ENCODE assay signal across 12 cellular contexts in the genomic region with DNA sequence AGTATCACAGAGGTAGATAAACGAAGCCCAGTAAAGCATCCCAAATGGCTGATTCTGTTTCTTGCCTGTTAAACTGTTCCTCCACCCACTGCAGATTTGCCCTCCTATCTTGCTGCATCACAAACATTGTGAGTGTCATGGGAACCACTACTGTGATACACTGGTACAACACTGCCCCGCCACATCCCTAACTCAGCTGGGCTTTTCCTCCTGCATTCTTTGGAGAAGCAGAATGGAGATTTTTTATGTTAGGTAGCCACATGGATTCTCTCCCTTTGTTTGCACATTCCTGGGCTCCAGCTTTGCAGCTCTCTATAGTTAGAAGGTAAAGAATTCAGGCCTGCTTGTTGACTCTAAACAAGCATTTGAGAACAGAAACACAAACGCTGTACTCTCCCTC.
DNase-seq lines count a peak whose midpoint lies in the region; ATAC-seq, FAIRE-seq and TF ChIP-seq lines count a peak whose summit lies in the region.
"Had no signal": no experiment of that assay in that cellular context is flagged by ENCODE, and none has a peak within 500 bp of the region (broad histone marks: within the 10 kb centered on the region; RNA-seq: fewer than 3 reads in every experiment).

No MANE protein-coding gene starts in this region.

- peaks cover 0 to 3% of the 10 kb centered on the region in 2 experiments for H4K20me1 ChIP-seq in H1 (replicated peaks in 1 of 2; ENCODE audit: control insufficient read depth in 1 of 2, insufficient read depth in 2 of 2, low read length in 2 of 2)

- H4K91ac ChIP-seq in H1 (replicated peaks; ENCODE audit: insufficient read length, low read length), result no peak overlapping the region

- no peak overlapping the region; the same call in 1 of the 2 replicates for H2BK5ac ChIP-seq in H1 (ENCODE audit: low read depth, low read length)

- no peaks in the 10 kb centered on the region for H3K27me3 Mint-ChIP-seq in naive B cell

- peaks cover 33 to 49% (median 48%) of the 10 kb centered on the region in 3 donors for H3K4me1 Mint-ChIP-seq in naive B cell

- H2BK20ac ChIP-seq in H1 (ENCODE audit: low read length), result no peak overlapping the region

- no peak overlapping the region for H3K23ac ChIP-seq in H1 (ENCODE audit: insufficient read length)

- H3K27me3 ChIP-seq in H1 (replicated peaks in 1 of 4; ENCODE audit: control insufficient read depth in 3 of 4, extremely low read depth in 1 of 4, insufficient read depth in 3 of 4, low read length in 3 of 4), result no peaks in the 10 kb centered on the region
- no peaks in the 10 kb centered on the region for H3K27me3 ChIP-seq in dorsolateral prefrontal cortex

- H3K4me3 ChIP-seq in H1 (ENCODE audit: extremely low read depth in 1 of 4, insufficient read depth in 2 of 4, low read depth in 3 of 4, low read length in 4 of 4) (peak overlapping the region in 1 of 4 experiments; percentile 36; a peak in 1 of 8 replicates), dorsolateral prefrontal cortex (no peak overlapping the region)
- H3K4me3 ChIP-seq: prostate gland had no signal

- no peak overlapping the region for H3K4ac ChIP-seq in H1 (replicated peaks; ENCODE audit: insufficient read length, low read depth, low read length)

- H3K4me1 ChIP-seq in H1 (replicated peaks in 1 of 4; ENCODE audit: control insufficient read depth in 3 of 4, insufficient read depth in 4 of 4, low read length in 3 of 4), result peaks cover 9 to 28% (median 26%) of the 10 kb centered on the region in 4 experiments
- H3K4me1 ChIP-seq: prostate gland had no signal

- H3K27ac ChIP-seq in H1 (ENCODE audit: low read depth, low read length) (peak overlapping the region; percentile 69), dorsolateral prefrontal cortex (peak overlapping the region in 10 of 59 donors; percentile 3 to 41 (median 20))
- H3K27ac ChIP-seq: prostate gland had no signal

- FAIRE-seq in H1 (lab: Jason Lieb, UNC), result peak; percentile 93

- no peak overlapping the region for H2BK15ac ChIP-seq in H1 (ENCODE audit: low read length)

- ATAC-seq in naive B cell (ENCODE audit: low read depth in 2 of 2) (no peak), HG03108 (IDR thresholded peaks at IDR 0.05; ENCODE audit: unreplicated experiment) (no peak)

- H3K18ac ChIP-seq in H1 (ENCODE audit: extremely low read depth, low read length), result no peak overlapping the region

- no peaks in the 10 kb centered on the region for H3K23me2 ChIP-seq in H1 (ENCODE audit: low read depth, low read length)

- peak overlapping the region; percentile 25 to 63 for H3K4me2 ChIP-seq in H1 (ENCODE audit: insufficient read depth in 1 of 2, low read depth in 2 of 2, low read length in 2 of 2)

- no peaks in the 10 kb centered on the region for H3K79me1 ChIP-seq in H1 (ENCODE audit: low read depth, low read length)

- no peak for TF ChIP-seq RAD21 in H1 (IDR thresholded peaks at IDR 0.05 in 1 of 2, conservative IDR thresholded peaks at IDR 0.05 in 1 of 2; ENCODE audit: low read depth in 2 of 2, low read length in 2 of 2)

- H2BK12ac ChIP-seq in H1 (ENCODE audit: low read depth, low read length), result no peak overlapping the region; the same call in 1 of the 2 replicates

- H3K9ac ChIP-seq in H1 (replicated peaks in 1 of 4; ENCODE audit: extremely low read depth in 1 of 4, low read depth in 3 of 4, low read length in 3 of 4), result peak overlapping the region in 1 of 4 experiments; percentile 14; a peak in 1 of 7 replicates

- TF ChIP-seq POLR2A in H1 (IDR thresholded peaks at IDR 0.05; ENCODE audit: control extremely low read depth in 1 of 2, low read depth in 2 of 2, low read length in 2 of 2), result no peak

- H3K4me3 Mint-ChIP-seq in naive B cell, result no peak overlapping the region

- no peaks in the 10 kb centered on the region for H3K9me3 ChIP-seq in H1 (ENCODE audit: insufficient read depth in 2 of 2, low read depth in 1 of 2, low read length in 1 of 2)
- H3K9me3 ChIP-seq: prostate gland had no signal

- peaks cover 20 to 44% of the 10 kb centered on the region in 2 donors for H3K36me3 Mint-ChIP-seq in naive B cell

- CTCF ChIA-PET in H1 (lab: Charles Lee; ENCODE audit: partially characterized antibody), result interaction anchor here (0.6 to 3.7 kb wide), 9 partner anchors 18 to 125 kb away, joined by 3 to 15 read pairs (median 3); no protein-coding TSS in a partner anchor

- no peak overlapping the region for H4K8ac ChIP-seq in H1 (ENCODE audit: extremely low read depth, insufficient read depth, low read length)

- no peak overlapping the region for H4K5ac ChIP-seq in H1 (ENCODE audit: insufficient read length, low read depth, low read length)

- POLR2A ChIA-PET in H1 (lab: Charles Lee; ENCODE audit: partially characterized antibody), result interaction anchor here (0.7 to 2.5 kb wide), 6 partner anchors 19 to 368 kb away, joined by 3 to 15 read pairs (median 3); no protein-coding TSS in a partner anchor

- H3K79me2 ChIP-seq in H1 (ENCODE audit: control insufficient read depth in 1 of 2, insufficient read depth in 2 of 2, low read length in 2 of 2), result peaks cover 0 to 10% of the 10 kb centered on the region in 2 experiments; a peak in 2 of 4 replicates

- peaks cover 0 to 11% (median 2%) of the 10 kb centered on the region in 4 experiments; a peak in 2 of 8 replicates for H3K36me3 ChIP-seq in H1 (ENCODE audit: control insufficient read depth in 2 of 4, insufficient read depth in 4 of 4, low read length in 3 of 4)
- H3K36me3 ChIP-seq: prostate gland had no signal

- intact Hi-C loops in dorsolateral prefrontal cortex (cut with DNase I), result no loop called here

- H3K56ac ChIP-seq in H1 (replicated peaks; ENCODE audit: insufficient read length, low read depth, low read length), result no peak overlapping the region

- TF ChIP-seq EP300 in H1 (IDR thresholded peaks at IDR 0.05; ENCODE audit: borderline replicate concordance in 1 of 2, low read depth in 2 of 2, low read length in 2 of 2), result peak; percentile 9 to 83; a peak in 2 of 3 replicates

- H2BK120ac ChIP-seq in H1 (replicated peaks; ENCODE audit: low read depth, low read length), result no peak overlapping the region

- H3K27ac Mint-ChIP-seq in naive B cell, result peak overlapping the region in 4 of 6 donors; percentile 65 to 97 (median 80)

- DNase-seq in EH (ENCODE audit: low read depth) (peak; percentile 80), NCI-H2029 treated with DMSO at 0.1 percent for 48 hours (lab: John Stamatoyannopoulos, UW) (peak; percentile 65), H1 (ENCODE audit: low read depth in 1 of 2, low spot score in 2 of 2) (peak in 1 of 2 experiments; percentile 49), naive B cell (no peak), anterior cingulate cortex (lab: John Stamatoyannopoulos, UW) (no peak), ACHN (no peak), dorsolateral prefrontal cortex (no peak)
- DNase-seq: DMS79, MV-4-11, RPMI8226 had no signal

- H2AFZ ChIP-seq in H1 (ENCODE audit: low read length), result no peak overlapping the region

- 19% methylated on average over 3 of the region's 3 CpGs; no CpG with 5 or more reads in 1 of the 2 experiments for WGBS in H1 (ENCODE audit: extremely low coverage in 1 of 2, insufficient coverage in 1 of 2, insufficient read length in 1 of 2, insufficient replicate concordance in 2 of 2, low coverage in 1 of 2, low lambda C conversion rate in 2 of 2, missing lambda C conversion rate in 1 of 2), 2 experiments

- H3K9me3 Mint-ChIP-seq in naive B cell, result no peaks in the 10 kb centered on the region

- 0 out of 2 replicates have a peak overlapping the region, but pooled peaks have one; percentile 75 for H2AK5ac ChIP-seq in H1 (ENCODE audit: low read depth, low read length)

- in situ Hi-C loops in ACHN (cut with HindIII; ENCODE audit: low pct_ligation_motif_present, low pct_unique_long_range_greater_than_20kb, low sequenced_read_pairs), result no loop called here

- no peak for TF ChIP-seq CTCF in H1 (IDR thresholded peaks at IDR 0.05; ENCODE audit: control extremely low read depth in 1 of 3, insufficient read depth in 1 of 3, low read depth in 1 of 3, low read length in 3 of 3)
- no peak for TF ChIP-seq CTCF in dorsolateral prefrontal cortex (IDR thresholded peaks at IDR 0.05 in 54 of 56, conservative IDR thresholded peaks at IDR 0.05 in 2 of 56; ENCODE audit: low read depth in 1 of 56, partially characterized antibody in 56 of 56)

- H3K14ac ChIP-seq in H1 (ENCODE audit: insufficient read length), result no peak overlapping the region

Comparison
In these comparisons a context has a peak if more than half of its experiments do, and no peak if none do; other contexts are left out.
1. DNase-seq: peak in EH (single experiment) and NCI-H2029 treated with DMSO at 0.1 percent for 48 hours (single experiment); none in naive B cell (single experiment), anterior cingulate cortex (0 of 58), ACHN (single experiment) and dorsolateral prefrontal cortex (0 of 10).